Comparison of ENCODE assay signal across 7 cellular contexts in the genomic region with DNA sequence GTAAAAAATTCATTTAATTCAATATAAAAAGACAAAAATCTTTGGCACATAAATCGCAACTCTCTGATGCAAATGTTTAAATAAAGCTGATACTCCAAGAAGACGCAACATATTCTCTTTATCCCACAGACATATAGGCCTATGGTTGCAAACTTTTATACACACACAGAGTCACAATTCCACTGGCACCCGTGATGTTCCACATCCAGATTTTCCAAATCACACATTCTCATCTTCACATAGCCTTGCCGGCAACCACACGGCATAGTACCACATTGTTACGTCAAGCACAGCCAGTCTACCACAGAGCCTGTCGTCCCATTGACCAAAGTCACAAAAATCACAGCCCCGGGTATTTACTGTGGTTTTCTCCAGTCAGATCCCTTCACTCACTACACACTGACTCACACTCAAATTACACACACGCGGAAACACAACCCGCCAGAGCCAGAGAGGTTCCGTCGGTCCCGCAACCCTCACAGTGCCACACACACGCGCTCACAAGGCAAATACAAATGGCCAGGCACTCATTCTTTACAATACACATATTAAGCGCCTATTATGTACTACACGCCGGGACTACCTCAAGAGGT. TPM values are rescaled to one million over a fixed set of nuclear protein-coding genes. Genes with fewer than 3 reads are reported as not detected.
DNase-seq lines count a peak whose midpoint lies in the region; ATAC-seq and TF ChIP-seq lines count a peak whose summit lies in the region.

No MANE protein-coding gene starts in this region.

- H3K27me3 Mint-ChIP-seq in naive thymus-derived CD8-positive, alpha-beta T cell: no peaks in the 10 kb centered on the region

- H3K4me1 ChIP-seq in ES-I3 (ENCODE audit: insufficient read depth, low read length) (no peaks in the 10 kb centered on the region), uterus (peaks cover 0 to 8% of the 10 kb centered on the region in 2 donors)

- no peak for TF ChIP-seq POLR2A in uterus (IDR thresholded peaks at IDR 0.05)

- peaks cover 9 to 16% (median 13%) of the 10 kb centered on the region in 3 donors for H3K36me3 Mint-ChIP-seq in naive thymus-derived CD8-positive, alpha-beta T cell

- H3K36me3 ChIP-seq in ES-I3 (ENCODE audit: insufficient read depth, low read length) (no peaks in the 10 kb centered on the region), uterus (no peaks in the 10 kb centered on the region)

- peaks cover 0 to 16% (median 3%) of the 10 kb centered on the region in 9 donors for H3K9me3 Mint-ChIP-seq in naive thymus-derived CD8-positive, alpha-beta T cell

- H3K27ac Mint-ChIP-seq in naive thymus-derived CD8-positive, alpha-beta T cell: peak overlapping the region; percentile 88 to 99 (median 96)

- peak overlapping the region; percentile 71 to 88 for H3K27ac ChIP-seq in uterus

- peak overlapping the region; percentile 87 for H3K9ac ChIP-seq in ES-I3 (ENCODE audit: low read depth, low read length)

- no peaks in the 10 kb centered on the region; the same call in 1 of the 2 replicates for H3K9me3 ChIP-seq in ES-I3 (ENCODE audit: control insufficient read depth, insufficient read depth, low read length)
- H3K9me3 ChIP-seq in uterus: peaks cover 0 to 5% of the 10 kb centered on the region in 2 donors

- peak overlapping the region; percentile 57 to 74 for H3K4me3 ChIP-seq in uterus

- peak; percentile 86 for DNase-seq in M059J (ENCODE audit: low read depth)
- peak; percentile 34 for DNase-seq in activated CD4-positive, alpha-beta T cell treated with anti-CD3 and anti-CD28 coated beads, Interleukin-2, amount 50 U/mL, for 1 hour
- peak; percentile 45 for DNase-seq in fibroblast of gingiva (ENCODE audit: low read depth)
- DNase-seq in naive thymus-derived CD8-positive, alpha-beta T cell: peak in 4 of 10 donors; percentile 19 to 64 (median 30)
- DNase-seq in uterus: no peak

- ATAC-seq in GM21619 (IDR thresholded peaks at IDR 0.05; ENCODE audit: unreplicated experiment): peak; percentile 22
- peak; percentile 54 to 64 for ATAC-seq in naive thymus-derived CD8-positive, alpha-beta T cell

- POLR2A ChIA-PET in naive thymus-derived CD8-positive, alpha-beta T cell (lab: Charles Lee): interaction anchor here (0.6 to 2.2 kb wide), 11 partner anchors 17 to 162 kb away, joined by 3 to 16 read pairs (median 5); partner anchors contain the start of genes DYRK1B, FBL, PSMC4 and ZNF780A

- no peak for TF ChIP-seq CTCF in uterus (IDR thresholded peaks at IDR 0.05)

- H3K4me1 Mint-ChIP-seq in naive thymus-derived CD8-positive, alpha-beta T cell: peaks cover 22 to 53% (median 49%) of the 10 kb centered on the region in 4 donors

- H3K4me3 Mint-ChIP-seq in naive thymus-derived CD8-positive, alpha-beta T cell: peak overlapping the region; percentile 84 to 100 (median 98)

- intact Hi-C loops in uterus (cut with DNase I; ENCODE audit: low total_unique reads): no loop called here

- no peaks in the 10 kb centered on the region for H3K27me3 ChIP-seq in uterus

RNA-seq across cellular contexts. Expression of gene ZNF546, which starts 0.5 kb away (rescaled TPM):
- total RNA-seq in M059J (2014; rRNA removed; shearing (Covaris generic)): 0.96 and 1.3 TPM in 2 replicates
- 10 to 100 TPM; 17.6 to 22.0 TPM for total RNA-seq in naive thymus-derived CD8-positive, alpha-beta T cell
- polyA plus RNA-seq in naive thymus-derived CD8-positive, alpha-beta T cell: 1 to 10 TPM; 4.0 to 6.4 (median 6.2) TPM
- 10 to 100 TPM in 1 of 4 donors, 1 to 10 TPM in 3; 1.0 to 18.9 (median 6.3) TPM for total RNA-seq in uterus

RNA-seq across cellular contexts. Expression of gene PSMC4, which starts 25.3 kb away (rescaled TPM):
- 209 and 217 TPM in 2 replicates for total RNA-seq in M059J (2014; rRNA removed; shearing (Covaris generic))
- 10 to 100 TPM; 38.7 to 44.3 TPM for total RNA-seq in naive thymus-derived CD8-positive, alpha-beta T cell
- 10 to 100 TPM; 71.3 to 80.4 (median 72.8) TPM for polyA plus RNA-seq in naive thymus-derived CD8-positive, alpha-beta T cell
- total RNA-seq in uterus: 100 to 1,000 TPM in 1 of 4 donors, 10 to 100 TPM in 3; 59.4 to 162 (median 67.2) TPM

RNA-seq across cellular contexts. Expression of gene ZNF780B, which starts 59.7 kb away (rescaled TPM):
- total RNA-seq in M059J (2014; rRNA removed; shearing (Covaris generic)): 4.5 and 5.7 TPM in 2 replicates
- 10 to 100 TPM; 61.5 to 70.8 TPM for total RNA-seq in naive thymus-derived CD8-positive, alpha-beta T cell
- polyA plus RNA-seq in naive thymus-derived CD8-positive, alpha-beta T cell: 10 to 100 TPM; 13.3 to 18.4 (median 15.4) TPM
- 10 to 100 TPM in 2 of 4 donors, 1 to 10 TPM in 2; 8.2 to 48.3 (median 18.2) TPM for total RNA-seq in uterus

Comparison
In these comparisons a context has a peak if more than half of its experiments do, and no peak if none do; other contexts are left out.
1. DNase-seq: peak in M059J (single experiment), activated CD4-positive, alpha-beta T cell treated with anti-CD3 and anti-CD28 coated beads, Interleukin-2, amount 50 U/mL, for 1 hour (single experiment) and fibroblast of gingiva (single experiment); none in uterus (0 of 2).